Comparison of ENCODE assay signal across 8 cellular contexts in genomic region chr7:106110885-106111670, GRCh38. TPM values are rescaled to one million over a fixed set of nuclear protein-coding genes. Genes with fewer than 3 reads are reported as not detected.
DNase-seq lines count a peak whose midpoint lies in the region; ATAC-seq and TF ChIP-seq lines count a peak whose summit lies in the region.

No MANE protein-coding gene starts in this region.

- H3K9me3 ChIP-seq in MG63 (no peaks in the 10 kb centered on the region), thoracic aorta (no peaks in the 10 kb centered on the region)

- peak overlapping the region; percentile 80 for H3K4me3 ChIP-seq in MG63
- peak overlapping the region; percentile 77 for H3K4me3 ChIP-seq in astrocyte of the spinal cord (ENCODE audit: low read depth, low read length)
- peak overlapping the region; percentile 96 for H3K4me3 ChIP-seq in thoracic aorta

- peaks cover 5% of the 10 kb centered on the region for H3K36me3 ChIP-seq in MG63
- no peaks in the 10 kb centered on the region for H3K36me3 ChIP-seq in thoracic aorta

- in situ Hi-C loops in astrocyte of the spinal cord (cut with HindIII; ENCODE audit: low sequenced_read_pairs) = no loop called here

- peaks cover 15 to 44% of the 10 kb centered on the region in 2 donors for H3K4me1 ChIP-seq in thoracic aorta (ENCODE audit: control insufficient read depth in 1 of 2, low read depth in 2 of 2)

- DNase-seq in Daoy (ENCODE audit: low read depth) (peak; percentile 29), MG63 (no peak), astrocyte of the spinal cord (ENCODE audit: low read depth, low spot score) (peak; percentile 49), left kidney (ENCODE audit: low read depth, low spot score) (peak; percentile 38), thoracic aorta (ENCODE audit: low spot score) (no peak), HuH-7 (ENCODE audit: low spot score) (no peak)

- ATAC-seq in thoracic aorta (ENCODE audit: insufficient number of reproducible peaks, low FRiP score, low read depth) (no peak), HG03025 (IDR thresholded peaks at IDR 0.05; ENCODE audit: low FRiP score, unreplicated experiment) (no peak), GM18519 (IDR thresholded peaks at IDR 0.05; ENCODE audit: low FRiP score, unreplicated experiment) (no peak)

- no peaks in the 10 kb centered on the region for H3K27me3 ChIP-seq in MG63
- no peaks in the 10 kb centered on the region for H3K27me3 ChIP-seq in thoracic aorta (replicated peaks; ENCODE audit: insufficient read depth)

- H3K27ac ChIP-seq in thoracic aorta = peak overlapping the region; percentile 98 to 99

- TF ChIP-seq CTCF in astrocyte of the spinal cord (IDR thresholded peaks at IDR 0.05; ENCODE audit: low read depth, low read length) (no peak), thoracic aorta (IDR thresholded peaks at IDR 0.05) (no peak)

RNA-seq across cellular contexts. Expression of gene SYPL1, which starts 1.0 kb away (rescaled TPM):
- total RNA-seq in Daoy (2014; rRNA removed; shearing (Covaris generic)) = 67.9 and 69.7 TPM in 2 replicates
- 27.7 and 42.8 TPM in 2 replicates for total RNA-seq in MG63 (2014; rRNA removed; shearing (Covaris generic); ENCODE audit: low replicate concordance)
- 10 to 100 TPM; 47.1 to 82.1 TPM for total RNA-seq in thoracic aorta

Comparison
In these comparisons a context has a peak if more than half of its experiments do, and no peak if none do; other contexts are left out.
1. DNase-seq: peak in Daoy (single experiment), astrocyte of the spinal cord (single experiment) and left kidney (single experiment); none in MG63 (single experiment), thoracic aorta (single experiment) and HuH-7 (single experiment).
2. Peak in every context shown above with its lines, with median percentiles within 50 percentile points of each other: H3K4me3 ChIP-seq.